18 cellular contexts compared by ENCODE assay signal in genomic region chr7:19113855-19114590, GRCh38. TPM values are rescaled to one million over a fixed set of nuclear protein-coding genes. Genes with fewer than 3 reads are reported as not detected.
A peak's percentile ranks its signal among the peaks of the same experiment; 100 is the strongest.
DNase-seq lines count a peak whose midpoint lies in the region; ATAC-seq and TF ChIP-seq lines count a peak whose summit lies in the region.
"Had no signal": no experiment of that assay in that cellular context is flagged by ENCODE, and none has a peak within 500 bp of the region (broad histone marks: within the 10 kb centered on the region; RNA-seq: fewer than 3 reads in every experiment).

No MANE protein-coding gene starts in this region.

- H3K27me3 ChIP-seq in thoracic aorta (replicated peaks; ENCODE audit: insufficient read depth) (no peaks in the 10 kb centered on the region), psoas muscle (ENCODE audit: insufficient read depth in 3 of 3, low read length in 2 of 3) (peaks cover 10 to 98% (median 31%) of the 10 kb centered on the region in 3 donors), SJCRH30 (no peaks in the 10 kb centered on the region)

- H3K4me1 ChIP-seq in thoracic aorta (ENCODE audit: control insufficient read depth in 1 of 2, low read depth in 2 of 2): peaks cover 14 to 32% of the 10 kb centered on the region in 2 donors
- H3K4me1 ChIP-seq in psoas muscle: no peaks in the 10 kb centered on the region
- H3K4me1 ChIP-seq in SJCRH30: no peaks in the 10 kb centered on the region

- peaks cover 66% of the 10 kb centered on the region for H3K4me1 Mint-ChIP-seq in HFFc6 (ENCODE audit: low read depth)

- H3K9me3 ChIP-seq in thoracic aorta: no peaks in the 10 kb centered on the region
- H3K9me3 ChIP-seq in psoas muscle: no peaks in the 10 kb centered on the region
- H3K9me3 ChIP-seq in SJCRH30 (replicated peaks): 0 out of 2 replicates have a peak, but pooled peaks cover 8% of the 10 kb centered on the region
- H3K9me3 ChIP-seq: gastrocnemius medialis had no signal

- ATAC-seq in thoracic aorta (ENCODE audit: insufficient number of reproducible peaks, low FRiP score, low read depth): no peak
- ATAC-seq in activated CD4-positive, CD25-positive, alpha-beta regulatory T cell treated with anti-CD3 and anti-CD28 coated beads, Interleukin-2, amount 50 U/mL, for 24 hours: no peak
- no peak for ATAC-seq in psoas muscle
- ATAC-seq: activated CD8-positive, alpha-beta memory T cell treated with anti-CD3 and anti-CD28 coated beads, Interleukin-2, amount 10 ng/mL, durations not matched to agents 7 days and 5 days; gastrocnemius medialis had no signal

- peak overlapping the region; percentile 98 for H3K4me3 Mint-ChIP-seq in HFFc6
- H3K4me3 Mint-ChIP-seq: activated CD8-positive, alpha-beta memory T cell treated with anti-CD3 and anti-CD28 coated beads, Interleukin-2, amount 10 ng/mL, durations not matched to agents 7 days and 5 days; dendritic cell treated with granulocyte-macrophage colony-stimulating factor and Interleukin-4, amounts not matched to agents 40 ng/mL and 50 ng/mL, for 4 days had no signal

- peaks cover 23% of the 10 kb centered on the region for H3K36me3 Mint-ChIP-seq in HFFc6 (ENCODE audit: low read depth)

- H3K4me3 ChIP-seq in thoracic aorta: peak overlapping the region; percentile 92
- no peak overlapping the region for H3K4me3 ChIP-seq in psoas muscle
- H3K4me3 ChIP-seq in SJCRH30: no peak overlapping the region
- H3K4me3 ChIP-seq: gastrocnemius medialis had no signal

- no peaks in the 10 kb centered on the region for H3K9me3 Mint-ChIP-seq in HFFc6
- H3K9me3 Mint-ChIP-seq: dendritic cell treated with granulocyte-macrophage colony-stimulating factor and Interleukin-4, amounts not matched to agents 40 ng/mL and 50 ng/mL, for 4 days had no signal

- H3K27ac Mint-ChIP-seq in HFFc6: peak overlapping the region; percentile 90
- H3K27ac Mint-ChIP-seq: activated CD8-positive, alpha-beta memory T cell treated with anti-CD3 and anti-CD28 coated beads, Interleukin-2, amount 10 ng/mL, durations not matched to agents 7 days and 5 days; dendritic cell treated with granulocyte-macrophage colony-stimulating factor and Interleukin-4, amounts not matched to agents 40 ng/mL and 50 ng/mL, for 4 days had no signal

- DNase-seq in HFFc6: peak; percentile 53
- DNase-seq in amniotic epithelial cell (ENCODE audit: low read depth): peak; percentile 45
- peak; percentile 23 for DNase-seq in glomerular visceral epithelial cell (ENCODE audit: extremely low spot score)
- no peak for DNase-seq in thoracic aorta (ENCODE audit: low spot score)
- DNase-seq in psoas muscle: no peak
- no peak for DNase-seq in SJCRH30
- DNase-seq: activated CD8-positive, alpha-beta memory T cell treated with anti-CD3 and anti-CD28 coated beads, Interleukin-2, amount 10 ng/mL, durations not matched to agents 7 days and 5 days; activated naive CD4-positive, alpha-beta T cell treated with anti-CD3 and anti-CD28 coated beads, Interleukin-2, amount 50 U/mL, for 16 hours; gastrocnemius medialis; Kasumi-1; NCI-H2081; NCI-H82; SHP77 treated with DMSO at 0.1 percent for 48 hours had no signal

- TF ChIP-seq CTCF in HFFc6 (IDR thresholded peaks at IDR 0.05) (no peak), thoracic aorta (IDR thresholded peaks at IDR 0.05) (no peak), psoas muscle (IDR thresholded peaks at IDR 0.05) (no peak)

- H3K27me3 Mint-ChIP-seq in HFFc6 (ENCODE audit: insufficient read depth): peaks cover 7% of the 10 kb centered on the region

- no peak overlapping the region for H3K27ac ChIP-seq in thoracic aorta
- no peak overlapping the region for H3K27ac ChIP-seq in psoas muscle
- no peak overlapping the region for H3K27ac ChIP-seq in SJCRH30
- H3K27ac ChIP-seq: gastrocnemius medialis had no signal

- 40 to 42% (median 40%) methylated on average over 4 of the region's 4 CpGs for WGBS in psoas muscle, 3 donors

- intact Hi-C loops in psoas muscle (cut with DNase I): no loop called here

- H3K36me3 ChIP-seq in thoracic aorta (no peaks in the 10 kb centered on the region), psoas muscle (ENCODE audit: insufficient read depth in 1 of 2, low read depth in 1 of 2) (no peaks in the 10 kb centered on the region), SJCRH30 (no peaks in the 10 kb centered on the region)
- H3K36me3 ChIP-seq: gastrocnemius medialis had no signal

RNA-seq across cellular contexts. Expression of gene TWIST1, which starts 3.4 kb away (rescaled TPM):
- total RNA-seq in HFFc6 (2021; fragmentation: NEBNext Ultra II Directional; extraction: Animal tissue kit (Norgen Biotek cat#: 25700)): 10 to 100 TPM; 37.7 to 47.8 (median 46.9) TPM
- 10 to 100 TPM; 14.2 to 26.0 TPM for total RNA-seq in thoracic aorta
- total RNA-seq in psoas muscle: 1 to 10 TPM in 1 of 4 donors, under 1 TPM in 2, not detected in 1; 0.20 to 1.1 (median 0.32) TPM
- under 1 TPM; 0.27 to 0.49 (median 0.46) TPM for polyA plus RNA-seq in psoas muscle
- total RNA-seq in SJCRH30 (2014; rRNA removed; shearing (Covaris generic)): 2.2 and 5.2 TPM in 2 replicates

RNA-seq across cellular contexts. Expression of gene FERD3L, which starts 31.2 kb away (rescaled TPM):
- total RNA-seq in HFFc6 (2021; fragmentation: NEBNext Ultra II Directional; extraction: Animal tissue kit (Norgen Biotek cat#: 25700)): not detected
- not detected for total RNA-seq in thoracic aorta
- not detected for total RNA-seq in psoas muscle
- not detected for polyA plus RNA-seq in psoas muscle
- not detected in 2 replicates for total RNA-seq in SJCRH30 (2014; rRNA removed; shearing (Covaris generic))
- total RNA-seq: activated CD8-positive, alpha-beta memory T cell treated with anti-CD3 and anti-CD28 coated beads, Interleukin-2, amount 10 ng/mL, durations not matched to agents 7 days and 5 days; gastrocnemius medialis; kidney epithelial cell; myocyte; temporal lobe had no signal

Comparison
In these comparisons a context has a peak if more than half of its experiments do, and no peak if none do; other contexts are left out.
1. DNase-seq: peak in HFFc6 (single experiment), amniotic epithelial cell (single experiment) and glomerular visceral epithelial cell (single experiment); none in thoracic aorta (single experiment), psoas muscle (0 of 2) and SJCRH30 (0 of 2).